In genomic region chr7:107579546-107579880, GRCh38 we compare ENCODE assay signal across 7 cellular contexts. TPM values are rescaled to one million over a fixed set of nuclear protein-coding genes. Genes with fewer than 3 reads are reported as not detected.
A peak's percentile ranks its signal among the peaks of the same experiment; 100 is the strongest.
DNase-seq lines count a peak whose midpoint lies in the region; ATAC-seq and TF ChIP-seq lines count a peak whose summit lies in the region.

No MANE protein-coding gene starts in this region.

- TF ChIP-seq POLR2A in heart left ventricle (IDR thresholded peaks at IDR 0.05), result no peak
- no peak for TF ChIP-seq POLR2A in gastrocnemius medialis (IDR thresholded peaks at IDR 0.05)
- no peak for TF ChIP-seq POLR2A in erythroblast (IDR thresholded peaks at IDR 0.05; ENCODE audit: low read length)

- H3K4me3 ChIP-seq in heart left ventricle, result peak overlapping the region; percentile 74 to 89 (median 81)
- H3K4me3 ChIP-seq in gastrocnemius medialis, result peak overlapping the region; percentile 68 to 82 (median 82)

- H3K9me3 ChIP-seq in heart left ventricle (no peaks in the 10 kb centered on the region), gastrocnemius medialis (no peaks in the 10 kb centered on the region)

- 1% methylated on average over 9 of the region's 9 CpGs for WGBS in heart left ventricle, 4 donors

- in situ Hi-C loops in gastrocnemius medialis (cut with MboI; ENCODE audit: low sequenced_read_pairs in 4 of 4), result loop anchor here in 3 of 4 donors (25.0 kb wide), 2 partner anchors 308 to 392 kb away; partner anchors contain the start of gene DLD (in 2 of the 3)

- peaks cover 0 to 44% (median 26%) of the 10 kb centered on the region in 12 donors for H3K4me1 ChIP-seq in heart left ventricle
- peaks cover 10 to 12% of the 10 kb centered on the region in 2 donors for H3K4me1 ChIP-seq in gastrocnemius medialis

- DNase-seq in T-cell, result no peak
- no peak for DNase-seq in heart left ventricle
- no peak for DNase-seq in gastrocnemius medialis
- DNase-seq in stimulated activated CD4-positive, alpha-beta T cell treated with anti-CD3 and anti-CD28 coated beads, Interleukin-1b, Interleukin-23, amount 100 ng/mL, for 48 hours, result no peak
- no peak for DNase-seq in erythroblast (lab: John Stamatoyannopoulos, UW)

- no peak for TF ChIP-seq CTCF in heart left ventricle (IDR thresholded peaks at IDR 0.05)
- TF ChIP-seq CTCF in gastrocnemius medialis (IDR thresholded peaks at IDR 0.05 in 4 of 5, conservative IDR thresholded peaks at IDR 0.05 in 1 of 5), result no peak

- peak overlapping the region in 1 of 2 donors; percentile 88 for H3K27ac Mint-ChIP-seq in T-cell

- H3K36me3 ChIP-seq in heart left ventricle (peaks cover 0 to 25% (median 14%) of the 10 kb centered on the region in 9 donors), gastrocnemius medialis (no peaks in the 10 kb centered on the region)

- H3K9me3 Mint-ChIP-seq in T-cell, result no peaks in the 10 kb centered on the region

- H3K27ac ChIP-seq in heart left ventricle (peak overlapping the region; percentile 95 to 99 (median 97)), gastrocnemius medialis (peak overlapping the region; percentile 89 to 95 (median 92))

- peaks cover 11% of the 10 kb centered on the region for H3K36me3 Mint-ChIP-seq in T-cell

- peaks cover 20 to 22% (median 20%) of the 10 kb centered on the region in 3 donors for H3K4me1 Mint-ChIP-seq in T-cell

- peak overlapping the region; percentile 80 to 89 (median 88) for H3K4me3 Mint-ChIP-seq in T-cell

- no peaks in the 10 kb centered on the region for H3K27me3 Mint-ChIP-seq in T-cell

- intact Hi-C loops in heart left ventricle (cut with DNase I), result loop anchor here in 3 of 10 donors (5.0 to 10.0 kb wide), 3 partner anchors 105 to 115 kb away; partner anchors contain the start of gene GPR22 (in 2 of the 3)
- intact Hi-C loops in gastrocnemius medialis (cut with DNase I; ENCODE audit: low total_unique reads), result no loop called here

- POLR2A ChIA-PET in T-cell (lab: Charles Lee), result interaction anchor here in 1 of 2 donors (1.1 kb wide), 1 partner anchor 374 kb away, joined by 6 read pairs; no protein-coding TSS in a partner anchor

- H3K27me3 ChIP-seq in heart left ventricle (no peaks in the 10 kb centered on the region), gastrocnemius medialis (no peaks in the 10 kb centered on the region)

- peak; percentile 1 for ATAC-seq in HG02678 (IDR thresholded peaks at IDR 0.05; ENCODE audit: unreplicated experiment)
- ATAC-seq in T-cell (replicated peaks in 1 of 4), result no peak
- ATAC-seq in heart left ventricle, result peak in 3 of 4 donors; percentile 8 to 36 (median 35)
- peak; percentile 14 to 21 for ATAC-seq in gastrocnemius medialis
- ATAC-seq in GM18502 (IDR thresholded peaks at IDR 0.05; ENCODE audit: poor library complexity, unreplicated experiment), result no peak

- CTCF ChIA-PET in T-cell (lab: Charles Lee), result interaction anchor here in 1 of 2 donors (0.6 kb wide), 1 partner anchor 453 kb away, joined by 5 read pairs; no protein-coding TSS in a partner anchor

RNA-seq across cellular contexts. Expression of gene BCAP29, which starts 0.5 kb away (rescaled TPM):
- total RNA-seq in T-cell, result 10 to 100 TPM; 12.5 to 17.5 (median 15.9) TPM
- total RNA-seq in heart left ventricle, result 100 to 1,000 TPM in 8 of 9 donors, 10 to 100 TPM in 1; 96.2 to 241 (median 117) TPM
- polyA plus RNA-seq in heart left ventricle, result 100 to 1,000 TPM in 1 of 2 donors, 10 to 100 TPM in 1; 42.5 to 157 TPM
- 100 to 1,000 TPM; 125 to 152 (median 129) TPM for total RNA-seq in gastrocnemius medialis

RNA-seq across cellular contexts. Expression of gene DUS4L, which starts 15.7 kb away (rescaled TPM):
- 10 to 100 TPM in 4 of 5 donors, 1 to 10 TPM in 1; 9.4 to 14.7 (median 10.8) TPM for total RNA-seq in T-cell
- 10 to 100 TPM in 3 of 9 donors, 1 to 10 TPM in 6; 5.3 to 11.7 (median 8.9) TPM for total RNA-seq in heart left ventricle
- 1 to 10 TPM; 4.5 to 5.9 TPM for polyA plus RNA-seq in heart left ventricle
- total RNA-seq in gastrocnemius medialis, result 1 to 10 TPM; 3.1 to 5.8 (median 3.6) TPM

RNA-seq across cellular contexts. Expression of gene COG5, which starts 15.8 kb away (rescaled TPM):
- total RNA-seq in T-cell (10 to 100 TPM; 37.3 to 83.8 (median 55.4) TPM), heart left ventricle (10 to 100 TPM; 30.3 to 61.6 (median 53.8) TPM), gastrocnemius medialis (10 to 100 TPM; 20.8 to 49.7 (median 25.7) TPM)
- polyA plus RNA-seq in heart left ventricle, result 10 to 100 TPM in 1 of 2 donors, 1 to 10 TPM in 1; 9.4 to 25.0 TPM

Comparison
In these comparisons a context has a peak if more than half of its experiments do, and no peak if none do; other contexts are left out.
1. ATAC-seq: peak in HG02678 (single experiment), heart left ventricle (3 of 4) and gastrocnemius medialis (2 of 2); none in T-cell (0 of 4) and GM18502 (single experiment).
2. RNA of gene BCAP29, which starts 0.5 kb away (total RNA-seq): 125 to 152 TPM in gastrocnemius medialis and 96.2 to 241 TPM in heart left ventricle; 12.5 to 17.5 TPM in T-cell; every median in the first group is over 4 times any median in the second.